ENCODE assay signal across 1 cellular context in the genomic region with DNA sequence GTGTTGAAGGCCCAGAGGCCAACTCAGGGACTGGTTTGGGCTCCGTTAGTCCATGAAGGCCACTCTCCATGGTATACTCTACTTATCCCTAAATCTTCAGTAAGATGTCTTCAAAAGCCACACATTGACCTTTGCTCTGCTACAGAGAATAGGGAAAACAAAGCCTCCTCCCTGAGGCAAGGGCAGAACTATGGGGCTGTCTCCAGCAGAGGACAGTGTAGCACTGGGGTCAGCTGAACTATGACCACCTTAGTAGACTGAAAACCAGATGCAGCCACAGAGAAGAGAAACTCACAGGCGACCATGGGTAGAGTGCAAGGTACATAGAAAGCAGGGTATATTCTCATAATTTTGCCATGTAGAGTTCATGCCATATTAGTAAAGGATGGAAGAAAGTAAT.
TF ChIP-seq lines count a peak whose summit lies in the region.

No MANE protein-coding gene starts in this region.

TF ChIP-seq in Ishikawa, 13 proteins besides CTCF, POLR2A, EP300 and RAD21 (continued from another document):
- TF ChIP-seq MAX (IDR thresholded peaks at IDR 0.05) (no peak), CEBPB (IDR thresholded peaks at IDR 0.05) (no peak), USF1 (IDR thresholded peaks at IDR 0.05) (no peak)
